In the genomic region with DNA sequence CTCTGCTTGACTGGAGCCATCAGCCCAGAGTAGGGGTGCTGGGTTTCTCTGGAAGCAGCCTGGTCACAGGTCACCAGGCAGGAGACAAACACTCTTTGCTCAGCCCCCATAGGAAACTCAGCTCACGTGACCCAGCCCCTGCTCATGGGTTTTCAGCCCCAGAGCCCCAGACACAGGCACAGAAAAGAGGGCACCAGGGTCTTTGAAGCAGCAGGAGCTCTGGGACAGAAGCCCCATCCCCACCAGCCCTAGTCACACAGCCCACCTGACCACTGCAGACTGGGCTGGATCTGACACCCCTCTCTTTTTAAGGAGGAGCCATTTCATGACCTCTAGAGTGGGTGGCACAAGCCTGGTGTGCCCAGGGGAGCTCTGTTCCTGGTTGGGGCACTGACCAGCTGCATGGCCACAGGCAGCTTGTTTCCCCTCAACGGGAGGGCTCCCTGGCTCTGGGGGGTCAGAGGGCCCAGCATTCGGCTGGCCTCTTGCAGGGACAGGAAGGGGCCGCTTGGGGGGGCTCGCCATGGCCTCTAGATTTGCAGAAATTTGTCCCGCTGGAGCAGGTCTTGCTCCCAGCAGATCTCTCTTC, we compare ENCODE assay signal across 1 cellular context.
A peak's percentile ranks its signal among the peaks of the same experiment; 100 is the strongest.
TF ChIP-seq lines count a peak whose summit lies in the region.

No MANE protein-coding gene starts in this region.

TF ChIP-seq in HepG2, 621 proteins besides CTCF, POLR2A, EP300 and RAD21 (continued from another document and continues in another):
- TF ChIP-seq MTA3 (CRISPR knock-in tag; IDR thresholded peaks at IDR 0.05), result no peak
- TF ChIP-seq RBM22 (optimal IDR thresholded peaks at IDR 0.05; ENCODE audit: low read length), result no peak
- TF ChIP-seq ZNF180 (CRISPR knock-in tag; IDR thresholded peaks at IDR 0.05; ENCODE audit: borderline replicate concordance, low read depth), result no peak
- TF ChIP-seq MED13 (CRISPR knock-in tag; IDR thresholded peaks at IDR 0.05), result no peak
- TF ChIP-seq ZNF644 (CRISPR knock-in tag; IDR thresholded peaks at IDR 0.05; ENCODE audit: low read depth), result no peak
- TF ChIP-seq, protein P1, sequence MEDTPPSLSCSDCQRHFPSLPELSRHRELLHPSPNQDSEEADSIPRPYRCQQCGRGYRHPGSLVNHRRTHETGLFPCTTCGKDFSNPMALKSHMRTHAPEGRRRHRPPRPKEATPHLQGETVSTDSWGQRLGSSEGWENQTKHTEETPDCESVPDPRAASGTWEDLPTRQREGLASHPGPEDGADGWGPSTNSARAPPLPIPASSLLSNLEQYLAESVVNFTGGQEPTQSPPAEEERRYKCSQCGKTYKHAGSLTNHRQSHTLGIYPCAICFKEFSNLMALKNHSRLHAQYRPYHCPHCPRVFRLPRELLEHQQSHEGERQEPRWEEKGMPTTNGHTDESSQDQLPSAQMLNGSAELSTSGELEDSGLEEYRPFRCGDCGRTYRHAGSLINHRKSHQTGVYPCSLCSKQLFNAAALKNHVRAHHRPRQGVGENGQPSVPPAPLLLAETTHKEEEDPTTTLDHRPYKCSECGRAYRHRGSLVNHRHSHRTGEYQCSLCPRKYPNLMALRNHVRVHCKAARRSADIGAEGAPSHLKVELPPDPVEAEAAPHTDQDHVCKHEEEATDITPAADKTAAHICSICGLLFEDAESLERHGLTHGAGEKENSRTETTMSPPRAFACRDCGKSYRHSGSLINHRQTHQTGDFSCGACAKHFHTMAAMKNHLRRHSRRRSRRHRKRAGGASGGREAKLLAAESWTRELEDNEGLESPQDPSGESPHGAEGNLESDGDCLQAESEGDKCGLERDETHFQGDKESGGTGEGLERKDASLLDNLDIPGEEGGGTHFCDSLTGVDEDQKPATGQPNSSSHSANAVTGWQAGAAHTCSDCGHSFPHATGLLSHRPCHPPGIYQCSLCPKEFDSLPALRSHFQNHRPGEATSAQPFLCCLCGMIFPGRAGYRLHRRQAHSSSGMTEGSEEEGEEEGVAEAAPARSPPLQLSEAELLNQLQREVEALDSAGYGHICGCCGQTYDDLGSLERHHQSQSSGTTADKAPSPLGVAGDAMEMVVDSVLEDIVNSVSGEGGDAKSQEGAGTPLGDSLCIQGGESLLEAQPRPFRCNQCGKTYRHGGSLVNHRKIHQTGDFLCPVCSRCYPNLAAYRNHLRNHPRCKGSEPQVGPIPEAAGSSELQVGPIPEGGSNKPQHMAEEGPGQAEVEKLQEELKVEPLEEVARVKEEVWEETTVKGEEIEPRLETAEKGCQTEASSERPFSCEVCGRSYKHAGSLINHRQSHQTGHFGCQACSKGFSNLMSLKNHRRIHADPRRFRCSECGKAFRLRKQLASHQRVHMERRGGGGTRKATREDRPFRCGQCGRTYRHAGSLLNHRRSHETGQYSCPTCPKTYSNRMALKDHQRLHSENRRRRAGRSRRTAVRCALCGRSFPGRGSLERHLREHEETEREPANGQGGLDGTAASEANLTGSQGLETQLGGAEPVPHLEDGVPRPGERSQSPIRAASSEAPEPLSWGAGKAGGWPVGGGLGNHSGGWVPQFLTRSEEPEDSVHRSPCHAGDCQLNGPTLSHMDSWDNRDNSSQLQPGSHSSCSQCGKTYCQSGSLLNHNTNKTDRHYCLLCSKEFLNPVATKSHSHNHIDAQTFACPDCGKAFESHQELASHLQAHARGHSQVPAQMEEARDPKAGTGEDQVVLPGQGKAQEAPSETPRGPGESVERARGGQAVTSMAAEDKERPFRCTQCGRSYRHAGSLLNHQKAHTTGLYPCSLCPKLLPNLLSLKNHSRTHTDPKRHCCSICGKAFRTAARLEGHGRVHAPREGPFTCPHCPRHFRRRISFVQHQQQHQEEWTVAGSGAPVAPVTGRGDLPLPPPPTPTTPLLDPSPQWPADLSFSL (CRISPR knock-in tag; IDR thresholded peaks at IDR 0.05), result no peak
- no peak for TF ChIP-seq GATAD1 (CRISPR knock-in tag; IDR thresholded peaks at IDR 0.05)
- no peak for TF ChIP-seq KDM5A (IDR thresholded peaks at IDR 0.05; ENCODE audit: borderline replicate concordance, low read length)
- TF ChIP-seq CHCHD3 (CRISPR knock-in tag; IDR thresholded peaks at IDR 0.05), result no peak
- no peak for TF ChIP-seq ZNF367 (CRISPR knock-in tag; IDR thresholded peaks at IDR 0.05; ENCODE audit: borderline replicate concordance)
- TF ChIP-seq, protein P2, sequence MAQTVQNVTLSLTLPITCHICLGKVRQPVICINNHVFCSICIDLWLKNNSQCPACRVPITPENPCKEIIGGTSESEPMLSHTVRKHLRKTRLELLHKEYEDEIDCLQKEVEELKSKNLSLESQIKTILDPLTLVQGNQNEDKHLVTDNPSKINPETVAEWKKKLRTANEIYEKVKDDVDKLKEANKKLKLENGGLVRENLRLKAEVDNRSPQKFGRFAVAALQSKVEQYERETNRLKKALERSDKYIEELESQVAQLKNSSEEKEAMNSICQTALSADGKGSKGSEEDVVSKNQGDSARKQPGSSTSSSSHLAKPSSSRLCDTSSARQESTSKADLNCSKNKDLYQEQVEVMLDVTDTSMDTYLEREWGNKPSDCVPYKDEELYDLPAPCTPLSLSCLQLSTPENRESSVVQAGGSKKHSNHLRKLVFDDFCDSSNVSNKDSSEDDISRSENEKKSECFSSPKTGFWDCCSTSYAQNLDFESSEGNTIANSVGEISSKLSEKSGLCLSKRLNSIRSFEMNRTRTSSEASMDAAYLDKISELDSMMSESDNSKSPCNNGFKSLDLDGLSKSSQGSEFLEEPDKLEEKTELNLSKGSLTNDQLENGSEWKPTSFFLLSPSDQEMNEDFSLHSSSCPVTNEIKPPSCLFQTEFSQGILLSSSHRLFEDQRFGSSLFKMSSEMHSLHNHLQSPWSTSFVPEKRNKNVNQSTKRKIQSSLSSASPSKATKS (CRISPR knock-in tag; IDR thresholded peaks at IDR 0.05), result no peak
- peak; percentile 64 for TF ChIP-seq ZBTB7A (CRISPR knock-in tag; IDR thresholded peaks at IDR 0.05)
- TF ChIP-seq POLR2G (IDR thresholded peaks at IDR 0.05; ENCODE audit: low read depth, low read length), result no peak
- TF ChIP-seq ZNF619 (CRISPR knock-in tag; IDR thresholded peaks at IDR 0.05), result no peak
- TF ChIP-seq ZNF652 (CRISPR knock-in tag; IDR thresholded peaks at IDR 0.05; ENCODE audit: borderline replicate concordance, low read depth), result no peak
- peak; percentile 39; the same call in 1 of the 2 replicates for TF ChIP-seq RAD51 (IDR thresholded peaks at IDR 0.05; ENCODE audit: borderline replicate concordance)
- TF ChIP-seq ZSCAN31 (CRISPR knock-in tag; IDR thresholded peaks at IDR 0.05; ENCODE audit: low read depth), result no peak
- no peak for TF ChIP-seq ATAD3A (CRISPR knock-in tag; IDR thresholded peaks at IDR 0.05)
- no peak for TF ChIP-seq ZSCAN12 (CRISPR knock-in tag; IDR thresholded peaks at IDR 0.05)
- TF ChIP-seq BHLHE40 (IDR thresholded peaks at IDR 0.05; ENCODE audit: low read length), result peak; percentile 59; the same call in 1 of the 2 replicates
- no peak for TF ChIP-seq DR1 (CRISPR knock-in tag; IDR thresholded peaks at IDR 0.05)
- TF ChIP-seq, protein P3, sequence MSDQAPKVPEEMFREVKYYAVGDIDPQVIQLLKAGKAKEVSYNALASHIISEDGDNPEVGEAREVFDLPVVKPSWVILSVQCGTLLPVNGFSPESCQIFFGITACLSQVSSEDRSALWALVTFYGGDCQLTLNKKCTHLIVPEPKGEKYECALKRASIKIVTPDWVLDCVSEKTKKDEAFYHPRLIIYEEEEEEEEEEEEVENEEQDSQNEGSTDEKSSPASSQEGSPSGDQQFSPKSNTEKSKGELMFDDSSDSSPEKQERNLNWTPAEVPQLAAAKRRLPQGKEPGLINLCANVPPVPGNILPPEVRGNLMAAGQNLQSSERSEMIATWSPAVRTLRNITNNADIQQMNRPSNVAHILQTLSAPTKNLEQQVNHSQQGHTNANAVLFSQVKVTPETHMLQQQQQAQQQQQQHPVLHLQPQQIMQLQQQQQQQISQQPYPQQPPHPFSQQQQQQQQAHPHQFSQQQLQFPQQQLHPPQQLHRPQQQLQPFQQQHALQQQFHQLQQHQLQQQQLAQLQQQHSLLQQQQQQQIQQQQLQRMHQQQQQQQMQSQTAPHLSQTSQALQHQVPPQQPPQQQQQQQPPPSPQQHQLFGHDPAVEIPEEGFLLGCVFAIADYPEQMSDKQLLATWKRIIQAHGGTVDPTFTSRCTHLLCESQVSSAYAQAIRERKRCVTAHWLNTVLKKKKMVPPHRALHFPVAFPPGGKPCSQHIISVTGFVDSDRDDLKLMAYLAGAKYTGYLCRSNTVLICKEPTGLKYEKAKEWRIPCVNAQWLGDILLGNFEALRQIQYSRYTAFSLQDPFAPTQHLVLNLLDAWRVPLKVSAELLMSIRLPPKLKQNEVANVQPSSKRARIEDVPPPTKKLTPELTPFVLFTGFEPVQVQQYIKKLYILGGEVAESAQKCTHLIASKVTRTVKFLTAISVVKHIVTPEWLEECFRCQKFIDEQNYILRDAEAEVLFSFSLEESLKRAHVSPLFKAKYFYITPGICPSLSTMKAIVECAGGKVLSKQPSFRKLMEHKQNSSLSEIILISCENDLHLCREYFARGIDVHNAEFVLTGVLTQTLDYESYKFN (CRISPR knock-in tag; conservative IDR thresholded peaks at IDR 0.05), result no peak
- TF ChIP-seq ZNF205 (CRISPR knock-in tag; IDR thresholded peaks at IDR 0.05), result no peak
- TF ChIP-seq ARID2 (CRISPR knock-in tag; IDR thresholded peaks at IDR 0.05; ENCODE audit: borderline replicate concordance), result no peak
- TF ChIP-seq, protein P4, sequence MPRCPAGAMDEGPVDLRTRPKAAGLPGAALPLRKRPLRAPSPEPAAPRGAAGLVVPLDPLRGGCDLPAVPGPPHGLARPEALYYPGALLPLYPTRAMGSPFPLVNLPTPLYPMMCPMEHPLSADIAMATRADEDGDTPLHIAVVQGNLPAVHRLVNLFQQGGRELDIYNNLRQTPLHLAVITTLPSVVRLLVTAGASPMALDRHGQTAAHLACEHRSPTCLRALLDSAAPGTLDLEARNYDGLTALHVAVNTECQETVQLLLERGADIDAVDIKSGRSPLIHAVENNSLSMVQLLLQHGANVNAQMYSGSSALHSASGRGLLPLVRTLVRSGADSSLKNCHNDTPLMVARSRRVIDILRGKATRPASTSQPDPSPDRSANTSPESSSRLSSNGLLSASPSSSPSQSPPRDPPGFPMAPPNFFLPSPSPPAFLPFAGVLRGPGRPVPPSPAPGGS (CRISPR knock-in tag; IDR thresholded peaks at IDR 0.05), result no peak
- TF ChIP-seq ZNF350 (CRISPR knock-in tag; IDR thresholded peaks at IDR 0.05; ENCODE audit: borderline replicate concordance, low read depth), result no peak; the same call in 1 of the 2 replicates
- TF ChIP-seq MED8 (CRISPR knock-in tag; IDR thresholded peaks at IDR 0.05; ENCODE audit: insufficient replicate concordance), result no peak
- TF ChIP-seq, protein P5, sequence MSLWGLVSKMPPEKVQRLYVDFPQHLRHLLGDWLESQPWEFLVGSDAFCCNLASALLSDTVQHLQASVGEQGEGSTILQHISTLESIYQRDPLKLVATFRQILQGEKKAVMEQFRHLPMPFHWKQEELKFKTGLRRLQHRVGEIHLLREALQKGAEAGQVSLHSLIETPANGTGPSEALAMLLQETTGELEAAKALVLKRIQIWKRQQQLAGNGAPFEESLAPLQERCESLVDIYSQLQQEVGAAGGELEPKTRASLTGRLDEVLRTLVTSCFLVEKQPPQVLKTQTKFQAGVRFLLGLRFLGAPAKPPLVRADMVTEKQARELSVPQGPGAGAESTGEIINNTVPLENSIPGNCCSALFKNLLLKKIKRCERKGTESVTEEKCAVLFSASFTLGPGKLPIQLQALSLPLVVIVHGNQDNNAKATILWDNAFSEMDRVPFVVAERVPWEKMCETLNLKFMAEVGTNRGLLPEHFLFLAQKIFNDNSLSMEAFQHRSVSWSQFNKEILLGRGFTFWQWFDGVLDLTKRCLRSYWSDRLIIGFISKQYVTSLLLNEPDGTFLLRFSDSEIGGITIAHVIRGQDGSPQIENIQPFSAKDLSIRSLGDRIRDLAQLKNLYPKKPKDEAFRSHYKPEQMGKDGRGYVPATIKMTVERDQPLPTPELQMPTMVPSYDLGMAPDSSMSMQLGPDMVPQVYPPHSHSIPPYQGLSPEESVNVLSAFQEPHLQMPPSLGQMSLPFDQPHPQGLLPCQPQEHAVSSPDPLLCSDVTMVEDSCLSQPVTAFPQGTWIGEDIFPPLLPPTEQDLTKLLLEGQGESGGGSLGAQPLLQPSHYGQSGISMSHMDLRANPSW (CRISPR knock-in tag; IDR thresholded peaks at IDR 0.05; ENCODE audit: borderline replicate concordance), result no peak
- TF ChIP-seq ZNF879 (CRISPR knock-in tag; IDR thresholded peaks at IDR 0.05), result no peak
- no peak for TF ChIP-seq ZNF10 (CRISPR knock-in tag; IDR thresholded peaks at IDR 0.05; ENCODE audit: borderline replicate concordance, low read depth)
- TF ChIP-seq, protein P6, sequence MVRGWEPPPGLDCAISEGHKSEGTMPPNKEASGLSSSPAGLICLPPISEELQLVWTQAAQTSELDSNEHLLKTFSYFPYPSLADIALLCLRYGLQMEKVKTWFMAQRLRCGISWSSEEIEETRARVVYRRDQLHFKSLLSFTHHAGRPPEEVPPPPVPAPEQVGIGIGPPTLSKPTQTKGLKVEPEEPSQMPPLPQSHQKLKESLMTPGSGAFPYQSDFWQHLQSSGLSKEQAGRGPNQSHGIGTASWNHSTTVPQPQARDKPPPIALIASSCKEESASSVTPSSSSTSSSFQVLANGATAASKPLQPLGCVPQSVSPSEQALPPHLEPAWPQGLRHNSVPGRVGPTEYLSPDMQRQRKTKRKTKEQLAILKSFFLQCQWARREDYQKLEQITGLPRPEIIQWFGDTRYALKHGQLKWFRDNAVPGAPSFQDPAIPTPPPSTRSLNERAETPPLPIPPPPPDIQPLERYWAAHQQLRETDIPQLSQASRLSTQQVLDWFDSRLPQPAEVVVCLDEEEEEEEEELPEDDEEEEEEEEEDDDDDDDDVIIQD (CRISPR knock-in tag; IDR thresholded peaks at IDR 0.05; ENCODE audit: low read depth), result no peak
- peak; percentile 20; the same call in 1 of the 2 replicates for TF ChIP-seq ZNF317 (CRISPR knock-in tag; IDR thresholded peaks at IDR 0.05)
- TF ChIP-seq, protein P7, sequence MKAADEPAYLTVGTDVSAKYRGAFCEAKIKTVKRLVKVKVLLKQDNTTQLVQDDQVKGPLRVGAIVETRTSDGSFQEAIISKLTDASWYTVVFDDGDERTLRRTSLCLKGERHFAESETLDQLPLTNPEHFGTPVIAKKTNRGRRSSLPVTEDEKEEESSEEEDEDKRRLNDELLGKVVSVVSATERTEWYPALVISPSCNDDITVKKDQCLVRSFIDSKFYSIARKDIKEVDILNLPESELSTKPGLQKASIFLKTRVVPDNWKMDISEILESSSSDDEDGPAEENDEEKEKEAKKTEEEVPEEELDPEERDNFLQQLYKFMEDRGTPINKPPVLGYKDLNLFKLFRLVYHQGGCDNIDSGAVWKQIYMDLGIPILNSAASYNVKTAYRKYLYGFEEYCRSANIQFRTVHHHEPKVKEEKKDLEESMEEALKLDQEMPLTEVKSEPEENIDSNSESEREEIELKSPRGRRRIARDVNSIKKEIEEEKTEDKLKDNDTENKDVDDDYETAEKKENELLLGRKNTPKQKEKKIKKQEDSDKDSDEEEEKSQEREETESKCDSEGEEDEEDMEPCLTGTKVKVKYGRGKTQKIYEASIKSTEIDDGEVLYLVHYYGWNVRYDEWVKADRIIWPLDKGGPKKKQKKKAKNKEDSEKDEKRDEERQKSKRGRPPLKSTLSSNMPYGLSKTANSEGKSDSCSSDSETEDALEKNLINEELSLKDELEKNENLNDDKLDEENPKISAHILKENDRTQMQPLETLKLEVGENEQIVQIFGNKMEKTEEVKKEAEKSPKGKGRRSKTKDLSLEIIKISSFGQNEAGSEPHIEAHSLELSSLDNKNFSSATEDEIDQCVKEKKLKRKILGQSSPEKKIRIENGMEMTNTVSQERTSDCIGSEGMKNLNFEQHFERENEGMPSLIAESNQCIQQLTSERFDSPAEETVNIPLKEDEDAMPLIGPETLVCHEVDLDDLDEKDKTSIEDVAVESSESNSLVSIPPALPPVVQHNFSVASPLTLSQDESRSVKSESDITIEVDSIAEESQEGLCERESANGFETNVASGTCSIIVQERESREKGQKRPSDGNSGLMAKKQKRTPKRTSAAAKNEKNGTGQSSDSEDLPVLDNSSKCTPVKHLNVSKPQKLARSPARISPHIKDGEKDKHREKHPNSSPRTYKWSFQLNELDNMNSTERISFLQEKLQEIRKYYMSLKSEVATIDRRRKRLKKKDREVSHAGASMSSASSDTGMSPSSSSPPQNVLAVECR (CRISPR knock-in tag; IDR thresholded peaks at IDR 0.05; ENCODE audit: borderline replicate concordance), result no peak
- no peak for TF ChIP-seq CBFB (CRISPR knock-in tag; IDR thresholded peaks at IDR 0.05)
- no peak for TF ChIP-seq MAFG (CRISPR knock-in tag; IDR thresholded peaks at IDR 0.05)
